In the genomic region with DNA sequence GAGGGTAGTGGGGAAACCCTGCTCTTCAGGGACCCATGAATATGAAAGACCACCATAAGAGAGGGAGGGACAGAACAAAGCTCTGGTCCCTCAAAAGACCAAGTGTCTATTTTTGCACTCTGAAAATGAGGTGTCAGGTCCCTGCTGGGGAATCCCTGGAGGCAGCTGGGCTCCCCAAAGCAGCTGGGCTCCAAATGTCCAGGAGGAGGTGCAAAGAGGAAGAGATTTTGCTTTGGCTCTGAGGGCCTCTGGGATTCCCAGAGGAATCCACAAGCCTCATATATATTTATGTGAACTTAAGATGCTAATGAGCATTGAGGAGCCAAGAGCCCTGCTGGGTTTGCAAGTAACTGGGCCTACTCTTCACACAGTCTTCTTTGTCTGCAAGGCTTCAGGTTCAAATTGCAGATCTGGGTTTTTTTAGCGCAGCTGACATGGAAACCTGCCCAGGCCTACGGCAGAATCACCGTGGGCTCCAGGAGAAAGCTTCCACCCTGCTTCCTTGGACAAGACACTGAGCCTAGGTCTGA, we compare ENCODE assay signal across 17 cellular contexts. TPM values are rescaled to one million over a fixed set of nuclear protein-coding genes. Genes with fewer than 3 reads are reported as not detected.
A peak's percentile ranks its signal among the peaks of the same experiment; 100 is the strongest.
DNase-seq lines count a peak whose midpoint lies in the region; ATAC-seq and TF ChIP-seq lines count a peak whose summit lies in the region.
"Had no signal": no experiment of that assay in that cellular context is flagged by ENCODE, and none has a peak within 500 bp of the region (broad histone marks: within the 10 kb centered on the region; RNA-seq: fewer than 3 reads in every experiment).

No MANE protein-coding gene starts in this region.

- no peak overlapping the region for H3K4me3 Mint-ChIP-seq in natural killer cell treated with Interleukin-12 subunit alpha and Interleukin-12 subunit beta and Interleukin-15 and Interleukin-18, amount 100 ng/mL, for 72 hours
- H3K4me3 Mint-ChIP-seq: CD14-positive monocyte had no signal

- no peaks in the 10 kb centered on the region for H3K36me3 Mint-ChIP-seq in natural killer cell treated with Interleukin-12 subunit alpha and Interleukin-12 subunit beta and Interleukin-15 and Interleukin-18, amount 100 ng/mL, for 72 hours
- H3K36me3 Mint-ChIP-seq: CD14-positive monocyte had no signal

- no peak for TF ChIP-seq POLR2A in vagina (IDR thresholded peaks at IDR 0.05)

- peaks cover 0 to 2% of the 10 kb centered on the region in 2 donors for H3K27me3 Mint-ChIP-seq in natural killer cell treated with Interleukin-12 subunit alpha and Interleukin-12 subunit beta and Interleukin-15 and Interleukin-18, amount 100 ng/mL, for 72 hours

- H3K27ac Mint-ChIP-seq in natural killer cell treated with Interleukin-12 subunit alpha and Interleukin-12 subunit beta and Interleukin-15 and Interleukin-18, amount 100 ng/mL, for 72 hours: no peak overlapping the region
- H3K27ac Mint-ChIP-seq: CD14-positive monocyte had no signal

- peak; percentile 34 for DNase-seq in NCI-H2107 treated with DMSO at 0.1 percent for 48 hours (lab: John Stamatoyannopoulos, UW; ENCODE audit: unreplicated experiment)
- no peak for DNase-seq in NCI-H2107 (lab: John Stamatoyannopoulos, UW)
- DNase-seq in astrocyte of the spinal cord (ENCODE audit: low read depth, low spot score): peak; percentile 55
- no peak for DNase-seq in vagina (ENCODE audit: extremely low spot score in 2 of 2)
- DNase-seq in colonic mucosa: no peak
- no peak for DNase-seq in left lung
- DNase-seq in natural killer cell treated with Interleukin-12 subunit alpha and Interleukin-12 subunit beta and Interleukin-15 and Interleukin-18, amount 100 ng/mL, for 72 hours (ENCODE audit: low spot score): no peak
- DNase-seq: COR-L47, KG1, NCI-H1092, NCI-H774, Peyer's patch, SHP77 had no signal

- H3K9ac ChIP-seq in colonic mucosa (ENCODE audit: low read depth in 2 of 2, low read length in 2 of 2): no peak overlapping the region

- no peaks in the 10 kb centered on the region for H3K9me3 Mint-ChIP-seq in natural killer cell treated with Interleukin-12 subunit alpha and Interleukin-12 subunit beta and Interleukin-15 and Interleukin-18, amount 100 ng/mL, for 72 hours
- H3K9me3 Mint-ChIP-seq: CD14-positive monocyte had no signal

- H3K27me3 ChIP-seq in muscle layer of duodenum (ENCODE audit: low read depth, low read length): no peaks in the 10 kb centered on the region
- H3K27me3 ChIP-seq in vagina: no peaks in the 10 kb centered on the region
- no peaks in the 10 kb centered on the region for H3K27me3 ChIP-seq in colonic mucosa
- peaks cover 0 to 7% of the 10 kb centered on the region in 2 donors for H3K27me3 ChIP-seq in left lung
- H3K27me3 ChIP-seq: Peyer's patch had no signal

- H3K27ac ChIP-seq in muscle layer of duodenum (ENCODE audit: low read length) (peak overlapping the region; percentile 42), vagina (peak overlapping the region; percentile 25), colonic mucosa (no peak overlapping the region), left lung (no peak overlapping the region)
- H3K27ac ChIP-seq: 22Rv1, HL-60, Peyer's patch had no signal

- ATAC-seq in left lung: no peak
- no peak for ATAC-seq in natural killer cell treated with Interleukin-12 subunit alpha and Interleukin-12 subunit beta and Interleukin-15 and Interleukin-18, amount 100 ng/mL, for 72 hours

- in situ Hi-C loops in astrocyte of the spinal cord (cut with HindIII; ENCODE audit: low sequenced_read_pairs): no loop called here

- no peak for TF ChIP-seq CTCF in astrocyte of the spinal cord (IDR thresholded peaks at IDR 0.05; ENCODE audit: low read depth, low read length)
- no peak for TF ChIP-seq CTCF in vagina (IDR thresholded peaks at IDR 0.05)
- TF ChIP-seq CTCF in colonic mucosa (IDR thresholded peaks at IDR 0.05): no peak
- no peak for TF ChIP-seq CTCF in left lung (IDR thresholded peaks at IDR 0.05)

- intact Hi-C loops in vagina (cut with DNase I): no loop called here
- intact Hi-C loops in colonic mucosa (cut with DNase I): no loop called here
- intact Hi-C loops in left lung (cut with DNase I): no loop called here

- H3K9me3 ChIP-seq in muscle layer of duodenum (ENCODE audit: control insufficient read depth in 1 of 2, low read length in 2 of 2) (no peaks in the 10 kb centered on the region), vagina (no peaks in the 10 kb centered on the region), colonic mucosa (no peaks in the 10 kb centered on the region), left lung (no peaks in the 10 kb centered on the region)
- H3K9me3 ChIP-seq: Peyer's patch had no signal

- H3K4me1 ChIP-seq in muscle layer of duodenum (ENCODE audit: control insufficient read depth in 1 of 2, insufficient read depth in 2 of 2, low read length in 2 of 2) (peaks cover 14 to 33% of the 10 kb centered on the region in 2 donors), vagina (peaks cover 30% of the 10 kb centered on the region), colonic mucosa (no peaks in the 10 kb centered on the region), left lung (peaks cover 0 to under 1% of the 10 kb centered on the region in 2 donors)
- H3K4me1 ChIP-seq: Peyer's patch had no signal

- no peaks in the 10 kb centered on the region for H3K4me1 Mint-ChIP-seq in natural killer cell treated with Interleukin-12 subunit alpha and Interleukin-12 subunit beta and Interleukin-15 and Interleukin-18, amount 100 ng/mL, for 72 hours (ENCODE audit: low read depth in 2 of 2)
- H3K4me1 Mint-ChIP-seq: CD14-positive monocyte had no signal

- H3K36me3 ChIP-seq in muscle layer of duodenum (ENCODE audit: control insufficient read depth in 1 of 2, insufficient read depth in 2 of 2, low read length in 2 of 2) (peaks cover 0 to 9% of the 10 kb centered on the region in 2 donors), vagina (no peaks in the 10 kb centered on the region), colonic mucosa (no peaks in the 10 kb centered on the region), left lung (no peaks in the 10 kb centered on the region)
- H3K36me3 ChIP-seq: Peyer's patch had no signal

- no peak overlapping the region for H3K4me3 ChIP-seq in astrocyte of the spinal cord (ENCODE audit: low read depth, low read length)
- H3K4me3 ChIP-seq in muscle layer of duodenum (ENCODE audit: low read depth in 1 of 2, low read length in 2 of 2): no peak overlapping the region
- no peak overlapping the region for H3K4me3 ChIP-seq in vagina
- H3K4me3 ChIP-seq in colonic mucosa: no peak overlapping the region
- H3K4me3 ChIP-seq in left lung: no peak overlapping the region
- H3K4me3 ChIP-seq: Peyer's patch had no signal

RNA-seq across cellular contexts. Expression of gene CLMP, which starts 26.0 kb away (rescaled TPM):
- total RNA-seq in vagina (99.4 TPM), colonic mucosa (10 to 100 TPM in 1 of 2 donors, 1 to 10 TPM in 1; 3.3 to 13.2 TPM), left lung (10 to 100 TPM; 20.4 to 22.5 TPM)
- total RNA-seq in natural killer cell treated with Interleukin-12 subunit alpha and Interleukin-12 subunit beta and Interleukin-15 and Interleukin-18, amount 100 ng/mL, for 72 hours: not detected

Comparison
In these comparisons a context has a peak if more than half of its experiments do, and no peak if none do; other contexts are left out.
1. DNase-seq: peak in NCI-H2107 treated with DMSO at 0.1 percent for 48 hours (single experiment) and astrocyte of the spinal cord (single experiment); none in NCI-H2107 (single experiment), vagina (0 of 2), colonic mucosa (single experiment), left lung (0 of 2) and natural killer cell treated with Interleukin-12 subunit alpha and Interleukin-12 subunit beta and Interleukin-15 and Interleukin-18, amount 100 ng/mL, for 72 hours (single experiment).
2. H3K27ac ChIP-seq: peak in muscle layer of duodenum (single experiment) and vagina (single experiment); none in colonic mucosa (single experiment) and left lung (0 of 2).
3. RNA of gene CLMP, which starts 26.0 kb away (total RNA-seq): 99.4 TPM in vagina (single experiment), 20.4 to 22.5 TPM in left lung and 3.3 to 13.2 TPM in colonic mucosa; not detected in natural killer cell treated with Interleukin-12 subunit alpha and Interleukin-12 subunit beta and Interleukin-15 and Interleukin-18, amount 100 ng/mL, for 72 hours; every median in the first group is over 4 times any median in the second.